ENCODE assay signal across 7 cellular contexts in the genomic region with DNA sequence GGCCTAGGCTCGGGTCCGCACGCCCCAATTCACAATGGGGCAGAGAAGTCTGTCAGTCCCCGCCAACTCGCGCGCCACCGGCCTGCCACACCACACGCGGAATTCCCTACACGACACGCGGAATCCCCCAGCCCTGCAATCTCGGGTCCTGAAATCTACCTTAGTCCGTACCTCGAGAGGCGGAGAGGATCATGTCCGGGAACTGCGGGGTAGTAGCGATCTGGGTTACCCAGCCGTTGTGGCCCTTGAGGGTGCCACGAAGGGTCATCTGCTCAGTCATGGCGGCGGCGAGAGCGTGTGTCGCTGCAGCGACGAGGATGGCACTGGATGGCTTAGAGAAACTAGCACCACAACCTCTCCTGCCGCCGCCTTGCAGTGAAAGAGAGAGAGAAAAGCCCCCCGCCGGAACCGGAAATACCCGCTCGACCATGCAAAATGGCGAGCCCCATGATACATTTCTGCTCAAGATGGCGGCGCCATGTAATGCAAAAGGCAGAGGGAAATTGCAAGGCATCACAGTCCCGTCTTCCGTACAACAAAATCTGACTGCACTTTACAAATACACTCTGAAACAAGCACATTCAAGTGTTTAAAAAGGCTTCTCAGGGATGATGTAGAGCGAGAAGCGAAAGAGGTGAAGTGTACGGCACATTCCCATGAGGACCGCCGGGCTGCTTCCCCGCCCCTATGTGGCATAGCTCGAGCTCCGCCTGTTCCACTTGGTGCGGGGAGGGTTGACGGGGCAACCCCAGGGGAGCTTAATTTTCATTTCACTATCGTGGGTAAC. TPM values are rescaled to one million over a fixed set of nuclear protein-coding genes. Genes with fewer than 3 reads are reported as not detected.
DNase-seq lines count a peak whose midpoint lies in the region; ATAC-seq lines count a peak whose summit lies in the region.

Gene RACK1 (minus strand): TSS at position 386 of the 787 bp plus-strand sequence. CDS start 106 bp downstream, at position 280.

- ATAC-seq in GM19025 (IDR thresholded peaks at IDR 0.05; ENCODE audit: low read depth, unreplicated experiment), result peak; percentile 62
- ATAC-seq in HG03175 (IDR thresholded peaks at IDR 0.05; ENCODE audit: unreplicated experiment), result peak; percentile 63
- ATAC-seq in left lobe of liver, result peak; percentile 72

- DNase-seq in T-helper 9 cell, result peak; percentile 84
- DNase-seq in cerebellum (ENCODE audit: low spot score), result peak; percentile 91
- DNase-seq in left lobe of liver (ENCODE audit: low spot score), result peak; percentile 90
- DNase-seq in stimulated activated CD4-positive, alpha-beta T cell treated with anti-CD3 and anti-CD28 coated beads, Interleukin-2, amount 100 ng/mL, for 48 hours, result peak; percentile 77 to 81
- no peak for DNase-seq in NCI-H2227 (lab: John Stamatoyannopoulos, UW; ENCODE audit: unreplicated experiment)

RNA-seq across cellular contexts. Expression of gene RACK1, which starts in this region (rescaled TPM):
- 2,116 TPM for total RNA-seq in cerebellum
- 510 TPM for total RNA-seq in left lobe of liver
